In genomic region chr17:28765038-28765437, GRCh38 we compare ENCODE assay signal across 18 cellular contexts. TPM values are rescaled to one million over a fixed set of nuclear protein-coding genes. Genes with fewer than 3 reads are reported as not detected.
"Had no signal": no experiment of that assay in that cellular context is flagged by ENCODE, and none has a peak within 500 bp of the region (broad histone marks: within the 10 kb centered on the region; RNA-seq: fewer than 3 reads in every experiment).

No MANE protein-coding gene starts in this region.

- H3K27ac ChIP-seq: prostate gland, SJSA1, thyroid gland, uterus had no signal

- ATAC-seq: activated CD4-positive, alpha-beta T cell treated with anti-CD3 and anti-CD28 coated beads for 36 hours; activated CD8-positive, alpha-beta T cell treated with anti-CD3 and anti-CD28 coated beads, Interleukin-2, amount 10 ng/mL, durations not matched to agents 7 days and 5 days; activated naive CD8-positive, alpha-beta T cell treated with anti-CD3 and anti-CD28 coated beads, Interleukin-2, amount 50 U/mL, for 24 hours; gastrocnemius medialis; left ventricle myocardium superior; naive thymus-derived CD8-positive, alpha-beta T cell; sciatic nerve; stimulated activated naive CD8-positive, alpha-beta T cell treated with anti-CD3 and anti-CD28 coated beads, Interleukin-15, Interleukin-2, amounts not matched to agents 100 U/mL and 50 U/mL, for 24 hours had no signal

- H3K4me3 Mint-ChIP-seq: activated CD4-positive, alpha-beta T cell treated with anti-CD3 and anti-CD28 coated beads for 36 hours; activated CD8-positive, alpha-beta T cell treated with anti-CD3 and anti-CD28 coated beads, Interleukin-2, amount 10 ng/mL, durations not matched to agents 7 days and 5 days; activated naive CD8-positive, alpha-beta T cell treated with anti-CD3 and anti-CD28 coated beads, Interleukin-2, amount 50 U/mL, for 24 hours; naive thymus-derived CD8-positive, alpha-beta T cell had no signal

- H3K9me3 Mint-ChIP-seq: activated naive CD8-positive, alpha-beta T cell treated with anti-CD3 and anti-CD28 coated beads, Interleukin-2, amount 50 U/mL, for 24 hours; naive thymus-derived CD8-positive, alpha-beta T cell had no signal

- H3K27ac Mint-ChIP-seq: activated CD8-positive, alpha-beta T cell treated with anti-CD3 and anti-CD28 coated beads, Interleukin-2, amount 10 ng/mL, durations not matched to agents 7 days and 5 days; activated naive CD8-positive, alpha-beta T cell treated with anti-CD3 and anti-CD28 coated beads, Interleukin-2, amount 50 U/mL, for 24 hours had no signal

- DNase-seq: activated CD4-positive, alpha-beta T cell treated with anti-CD3 and anti-CD28 coated beads for 36 hours; activated CD8-positive, alpha-beta memory T cell treated with anti-CD3 and anti-CD28 coated beads, Interleukin-2, amount 50 U/mL, for 48 hours; activated CD8-positive, alpha-beta T cell treated with anti-CD3 and anti-CD28 coated beads, Interleukin-2, amount 10 ng/mL, durations not matched to agents 7 days and 5 days; activated effector memory CD4-positive, alpha-beta T cell treated with Interleukin-2 at 50 U/mL for 16 hours; activated naive CD8-positive, alpha-beta T cell treated with anti-CD3 and anti-CD28 coated beads, Interleukin-2, amount 50 U/mL, for 24 hours; gastrocnemius medialis; kidney; left ventricle myocardium superior; naive thymus-derived CD8-positive, alpha-beta T cell; stimulated activated CD4-positive, alpha-beta T cell treated with anti-CD3 and anti-CD28 coated beads, Interleukin-2, amount 100 ng/mL, for 24 hours; stimulated activated naive CD8-positive, alpha-beta T cell treated with anti-CD3 and anti-CD28 coated beads, Interleukin-15, Interleukin-2, amounts not matched to agents 100 U/mL and 50 U/mL, for 24 hours; T-helper 9 cell; thyroid gland; uterus had no signal

- H3K27me3 Mint-ChIP-seq: activated CD4-positive, alpha-beta T cell treated with anti-CD3 and anti-CD28 coated beads for 36 hours; activated naive CD8-positive, alpha-beta T cell treated with anti-CD3 and anti-CD28 coated beads, Interleukin-2, amount 50 U/mL, for 24 hours; naive thymus-derived CD8-positive, alpha-beta T cell had no signal

RNA-seq across cellular contexts. Expression of gene TLCD1, which starts 39.0 kb away (rescaled TPM):
- total RNA-seq: ascending aorta had no signal
